ENCODE assay signal across 2 cellular contexts in the genomic region with DNA sequence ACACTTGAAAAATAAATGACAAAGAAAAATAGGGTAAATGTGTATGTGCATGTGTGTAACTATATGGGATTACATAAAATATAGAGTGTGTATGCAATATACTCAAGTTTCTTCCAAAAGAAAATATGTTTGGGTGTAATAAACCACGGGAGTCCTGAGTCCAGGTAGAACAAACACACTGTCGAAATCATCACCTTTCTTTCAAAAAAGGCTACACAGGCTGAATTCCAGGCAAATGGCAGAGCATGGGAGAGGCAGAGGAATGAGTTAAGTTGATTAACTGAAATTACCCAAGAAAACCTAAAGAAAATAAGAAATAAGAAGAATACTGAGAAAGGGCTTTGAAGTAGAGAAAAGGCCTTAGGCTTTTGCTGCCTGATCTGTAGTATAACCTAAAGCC.
TF ChIP-seq lines count a peak whose summit lies in the region.

No MANE protein-coding gene starts in this region.

TF ChIP-seq in GM23338, 12 proteins besides CTCF, POLR2A, EP300 and RAD21 (continues in another document):
- TF ChIP-seq, protein P1, sequence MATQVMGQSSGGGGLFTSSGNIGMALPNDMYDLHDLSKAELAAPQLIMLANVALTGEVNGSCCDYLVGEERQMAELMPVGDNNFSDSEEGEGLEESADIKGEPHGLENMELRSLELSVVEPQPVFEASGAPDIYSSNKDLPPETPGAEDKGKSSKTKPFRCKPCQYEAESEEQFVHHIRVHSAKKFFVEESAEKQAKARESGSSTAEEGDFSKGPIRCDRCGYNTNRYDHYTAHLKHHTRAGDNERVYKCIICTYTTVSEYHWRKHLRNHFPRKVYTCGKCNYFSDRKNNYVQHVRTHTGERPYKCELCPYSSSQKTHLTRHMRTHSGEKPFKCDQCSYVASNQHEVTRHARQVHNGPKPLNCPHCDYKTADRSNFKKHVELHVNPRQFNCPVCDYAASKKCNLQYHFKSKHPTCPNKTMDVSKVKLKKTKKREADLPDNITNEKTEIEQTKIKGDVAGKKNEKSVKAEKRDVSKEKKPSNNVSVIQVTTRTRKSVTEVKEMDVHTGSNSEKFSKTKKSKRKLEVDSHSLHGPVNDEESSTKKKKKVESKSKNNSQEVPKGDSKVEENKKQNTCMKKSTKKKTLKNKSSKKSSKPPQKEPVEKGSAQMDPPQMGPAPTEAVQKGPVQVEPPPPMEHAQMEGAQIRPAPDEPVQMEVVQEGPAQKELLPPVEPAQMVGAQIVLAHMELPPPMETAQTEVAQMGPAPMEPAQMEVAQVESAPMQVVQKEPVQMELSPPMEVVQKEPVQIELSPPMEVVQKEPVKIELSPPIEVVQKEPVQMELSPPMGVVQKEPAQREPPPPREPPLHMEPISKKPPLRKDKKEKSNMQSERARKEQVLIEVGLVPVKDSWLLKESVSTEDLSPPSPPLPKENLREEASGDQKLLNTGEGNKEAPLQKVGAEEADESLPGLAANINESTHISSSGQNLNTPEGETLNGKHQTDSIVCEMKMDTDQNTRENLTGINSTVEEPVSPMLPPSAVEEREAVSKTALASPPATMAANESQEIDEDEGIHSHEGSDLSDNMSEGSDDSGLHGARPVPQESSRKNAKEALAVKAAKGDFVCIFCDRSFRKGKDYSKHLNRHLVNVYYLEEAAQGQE (IDR thresholded peaks at IDR 0.05; ENCODE audit: unreplicated experiment), result no peak
- no peak for TF ChIP-seq CREB1 (CRISPR knock-in tag; IDR thresholded peaks at IDR 0.05; ENCODE audit: low read depth)
- TF ChIP-seq ZNF114 (CRISPR knock-in tag; IDR thresholded peaks at IDR 0.05), result no peak
- no peak for TF ChIP-seq STAT1 (IDR thresholded peaks at IDR 0.05; ENCODE audit: unreplicated experiment)
- TF ChIP-seq ZNF331 (CRISPR knock-in tag; IDR thresholded peaks at IDR 0.05; ENCODE audit: low read depth), result no peak
- TF ChIP-seq, protein P2, sequence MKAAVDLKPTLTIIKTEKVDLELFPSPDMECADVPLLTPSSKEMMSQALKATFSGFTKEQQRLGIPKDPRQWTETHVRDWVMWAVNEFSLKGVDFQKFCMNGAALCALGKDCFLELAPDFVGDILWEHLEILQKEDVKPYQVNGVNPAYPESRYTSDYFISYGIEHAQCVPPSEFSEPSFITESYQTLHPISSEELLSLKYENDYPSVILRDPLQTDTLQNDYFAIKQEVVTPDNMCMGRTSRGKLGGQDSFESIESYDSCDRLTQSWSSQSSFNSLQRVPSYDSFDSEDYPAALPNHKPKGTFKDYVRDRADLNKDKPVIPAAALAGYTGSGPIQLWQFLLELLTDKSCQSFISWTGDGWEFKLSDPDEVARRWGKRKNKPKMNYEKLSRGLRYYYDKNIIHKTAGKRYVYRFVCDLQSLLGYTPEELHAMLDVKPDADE (IDR thresholded peaks at IDR 0.05), result no peak
- no peak for TF ChIP-seq JUNB (IDR thresholded peaks at IDR 0.05; ENCODE audit: unreplicated experiment)
- TF ChIP-seq, protein P3, sequence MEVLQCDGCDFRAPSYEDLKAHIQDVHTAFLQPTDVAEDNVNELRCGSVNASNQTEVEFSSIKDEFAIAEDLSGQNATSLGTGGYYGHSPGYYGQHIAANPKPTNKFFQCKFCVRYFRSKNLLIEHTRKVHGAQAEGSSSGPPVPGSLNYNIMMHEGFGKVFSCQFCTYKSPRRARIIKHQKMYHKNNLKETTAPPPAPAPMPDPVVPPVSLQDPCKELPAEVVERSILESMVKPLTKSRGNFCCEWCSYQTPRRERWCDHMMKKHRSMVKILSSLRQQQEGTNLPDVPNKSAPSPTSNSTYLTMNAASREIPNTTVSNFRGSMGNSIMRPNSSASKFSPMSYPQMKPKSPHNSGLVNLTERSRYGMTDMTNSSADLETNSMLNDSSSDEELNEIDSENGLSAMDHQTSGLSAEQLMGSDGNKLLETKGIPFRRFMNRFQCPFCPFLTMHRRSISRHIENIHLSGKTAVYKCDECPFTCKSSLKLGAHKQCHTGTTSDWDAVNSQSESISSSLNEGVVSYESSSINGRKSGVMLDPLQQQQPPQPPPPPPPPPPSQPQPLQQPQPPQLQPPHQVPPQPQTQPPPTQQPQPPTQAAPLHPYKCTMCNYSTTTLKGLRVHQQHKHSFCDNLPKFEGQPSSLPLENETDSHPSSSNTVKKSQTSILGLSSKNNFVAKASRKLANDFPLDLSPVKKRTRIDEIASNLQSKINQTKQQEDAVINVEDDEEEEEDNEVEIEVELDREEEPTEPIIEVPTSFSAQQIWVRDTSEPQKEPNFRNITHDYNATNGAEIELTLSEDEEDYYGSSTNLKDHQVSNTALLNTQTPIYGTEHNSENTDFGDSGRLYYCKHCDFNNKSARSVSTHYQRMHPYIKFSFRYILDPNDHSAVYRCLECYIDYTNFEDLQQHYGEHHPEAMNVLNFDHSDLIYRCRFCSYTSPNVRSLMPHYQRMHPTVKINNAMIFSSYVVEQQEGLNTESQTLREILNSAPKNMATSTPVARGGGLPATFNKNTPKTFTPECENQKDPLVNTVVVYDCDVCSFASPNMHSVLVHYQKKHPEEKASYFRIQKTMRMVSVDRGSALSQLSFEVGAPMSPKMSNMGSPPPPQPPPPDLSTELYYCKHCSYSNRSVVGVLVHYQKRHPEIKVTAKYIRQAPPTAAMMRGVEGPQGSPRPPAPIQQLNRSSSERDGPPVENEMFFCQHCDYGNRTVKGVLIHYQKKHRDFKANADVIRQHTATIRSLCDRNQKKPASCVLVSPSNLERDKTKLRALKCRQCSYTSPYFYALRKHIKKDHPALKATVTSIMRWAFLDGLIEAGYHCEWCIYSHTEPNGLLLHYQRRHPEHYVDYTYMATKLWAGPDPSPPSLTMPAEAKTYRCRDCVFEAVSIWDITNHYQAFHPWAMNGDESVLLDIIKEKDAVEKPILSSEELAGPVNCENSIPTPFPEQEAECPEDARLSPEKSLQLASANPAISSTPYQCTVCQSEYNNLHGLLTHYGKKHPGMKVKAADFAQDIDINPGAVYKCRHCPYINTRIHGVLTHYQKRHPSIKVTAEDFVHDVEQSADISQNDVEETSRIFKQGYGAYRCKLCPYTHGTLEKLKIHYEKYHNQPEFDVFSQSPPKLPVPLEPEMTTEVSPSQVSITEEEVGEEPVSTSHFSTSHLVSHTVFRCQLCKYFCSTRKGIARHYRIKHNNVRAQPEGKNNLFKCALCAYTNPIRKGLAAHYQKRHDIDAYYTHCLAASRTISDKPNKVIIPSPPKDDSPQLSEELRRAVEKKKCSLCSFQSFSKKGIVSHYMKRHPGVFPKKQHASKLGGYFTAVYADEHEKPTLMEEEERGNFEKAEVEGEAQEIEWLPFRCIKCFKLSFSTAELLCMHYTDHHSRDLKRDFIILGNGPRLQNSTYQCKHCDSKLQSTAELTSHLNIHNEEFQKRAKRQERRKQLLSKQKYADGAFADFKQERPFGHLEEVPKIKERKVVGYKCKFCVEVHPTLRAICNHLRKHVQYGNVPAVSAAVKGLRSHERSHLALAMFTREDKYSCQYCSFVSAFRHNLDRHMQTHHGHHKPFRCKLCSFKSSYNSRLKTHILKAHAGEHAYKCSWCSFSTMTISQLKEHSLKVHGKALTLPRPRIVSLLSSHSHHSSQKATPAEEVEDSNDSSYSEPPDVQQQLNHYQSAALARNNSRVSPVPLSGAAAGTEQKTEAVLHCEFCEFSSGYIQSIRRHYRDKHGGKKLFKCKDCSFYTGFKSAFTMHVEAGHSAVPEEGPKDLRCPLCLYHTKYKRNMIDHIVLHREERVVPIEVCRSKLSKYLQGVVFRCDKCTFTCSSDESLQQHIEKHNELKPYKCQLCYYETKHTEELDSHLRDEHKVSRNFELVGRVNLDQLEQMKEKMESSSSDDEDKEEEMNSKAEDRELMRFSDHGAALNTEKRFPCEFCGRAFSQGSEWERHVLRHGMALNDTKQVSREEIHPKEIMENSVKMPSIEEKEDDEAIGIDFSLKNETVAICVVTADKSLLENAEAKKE (CRISPR knock-in tag; IDR thresholded peaks at IDR 0.05), result no peak
- no peak for TF ChIP-seq EZH2 (IDR thresholded peaks at IDR 0.05; ENCODE audit: low read depth, unreplicated experiment)
- no peak for TF ChIP-seq POLR2AphosphoS5 (IDR thresholded peaks at IDR 0.05; ENCODE audit: low read depth)

TF ChIP-seq in WTC11, 78 proteins besides CTCF, POLR2A, EP300 and RAD21 (continued from another document):
- TF ChIP-seq, protein P4, sequence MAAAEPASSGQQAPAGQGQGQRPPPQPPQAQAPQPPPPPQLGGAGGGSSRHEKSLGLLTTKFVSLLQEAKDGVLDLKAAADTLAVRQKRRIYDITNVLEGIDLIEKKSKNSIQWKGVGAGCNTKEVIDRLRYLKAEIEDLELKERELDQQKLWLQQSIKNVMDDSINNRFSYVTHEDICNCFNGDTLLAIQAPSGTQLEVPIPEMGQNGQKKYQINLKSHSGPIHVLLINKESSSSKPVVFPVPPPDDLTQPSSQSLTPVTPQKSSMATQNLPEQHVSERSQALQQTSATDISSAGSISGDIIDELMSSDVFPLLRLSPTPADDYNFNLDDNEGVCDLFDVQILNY (CRISPR knock-in tag; IDR thresholded peaks at IDR 0.05), result no peak
- TF ChIP-seq TCF7 (CRISPR knock-in tag; IDR thresholded peaks at IDR 0.05; ENCODE audit: low read depth) (no peak), RELA (CRISPR knock-in tag; IDR thresholded peaks at IDR 0.05; ENCODE audit: borderline replicate concordance) (no peak), MXD4 (CRISPR knock-in tag; IDR thresholded peaks at IDR 0.05; ENCODE audit: borderline replicate concordance) (no peak), ZNF232 (CRISPR knock-in tag; IDR thresholded peaks at IDR 0.05) (no peak), OVOL2 (CRISPR knock-in tag; IDR thresholded peaks at IDR 0.05; ENCODE audit: borderline replicate concordance) (no peak), TP53 (CRISPR knock-in tag; IDR thresholded peaks at IDR 0.05) (no peak)
- TF ChIP-seq, protein P5, sequence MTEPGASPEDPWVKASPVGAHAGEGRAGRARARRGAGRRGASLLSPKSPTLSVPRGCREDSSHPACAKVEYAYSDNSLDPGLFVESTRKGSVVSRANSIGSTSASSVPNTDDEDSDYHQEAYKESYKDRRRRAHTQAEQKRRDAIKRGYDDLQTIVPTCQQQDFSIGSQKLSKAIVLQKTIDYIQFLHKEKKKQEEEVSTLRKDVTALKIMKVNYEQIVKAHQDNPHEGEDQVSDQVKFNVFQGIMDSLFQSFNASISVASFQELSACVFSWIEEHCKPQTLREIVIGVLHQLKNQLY (CRISPR knock-in tag; IDR thresholded peaks at IDR 0.05), result no peak
